3 cellular contexts compared by ENCODE assay signal in genomic region chr10:80099295-80099694, GRCh38. TPM values are rescaled to one million over a fixed set of nuclear protein-coding genes. Genes with fewer than 3 reads are reported as not detected.
"Had no signal": no experiment of that assay in that cellular context is flagged by ENCODE, and none has a peak within 500 bp of the region (broad histone marks: within the 10 kb centered on the region; RNA-seq: fewer than 3 reads in every experiment).

No MANE protein-coding gene starts in this region.

RNA-seq across cellular contexts. Expression of gene PLAC9, which starts 33.2 kb away (rescaled TPM):
- total RNA-seq: LHCN-M2, M059J, NCI-H460 had no signal
